26 cellular contexts compared by ENCODE assay signal in genomic region chr5:36528588-36528987, GRCh38.
"Had no signal": no experiment of that assay in that cellular context is flagged by ENCODE, and none has a peak within 500 bp of the region (broad histone marks: within the 10 kb centered on the region; RNA-seq: fewer than 3 reads in every experiment).

No MANE protein-coding gene starts in this region.

- H3K27ac ChIP-seq: adrenal gland, ascending aorta, brain microvascular endothelial cell, esophagus squamous epithelium, heart right ventricle, lower lobe of right lung, thoracic aorta, upper lobe of right lung, WERI-Rb-1 had no signal

- H3K36me3 ChIP-seq: adrenal gland, ascending aorta, brain microvascular endothelial cell, esophagus squamous epithelium, heart right ventricle, lower lobe of right lung, thoracic aorta, upper lobe of right lung, WERI-Rb-1 had no signal

- H3K4me3 ChIP-seq: adrenal gland, ascending aorta, esophagus squamous epithelium, heart right ventricle, lower lobe of right lung, thoracic aorta, upper lobe of right lung had no signal

- ATAC-seq: activated T-cell treated with anti-CD3 and anti-CD28 coated beads, Interleukin-2, amount 50 U/mL, for 4 hours; T-cell had no signal

- H3K4me3 Mint-ChIP-seq: activated naive CD8-positive, alpha-beta T cell; activated T-cell treated with anti-CD3 and anti-CD28 coated beads, Interleukin-2, amount 50 U/mL, for 4 hours; central memory CD8-positive, alpha-beta T cell; naive B cell; neural crest cell; T-cell; T-helper 2 cell treated with Interferon-gamma antibody and Interleukin-4, amounts not matched to agents 5 μg/mL and 100 μg/mL, for 36 hours had no signal

- H3K27me3 Mint-ChIP-seq: activated naive CD8-positive, alpha-beta T cell had no signal

- H3K4me1 Mint-ChIP-seq: central memory CD8-positive, alpha-beta T cell; neural crest cell; T-cell had no signal

- H3K27ac Mint-ChIP-seq: activated naive CD8-positive, alpha-beta T cell; activated T-helper 2 cell treated with anti-CD3 and anti-CD28 coated beads, Interferon-gamma antibody, Interleukin-2, Interleukin-4, amounts not matched to agents 10 μg/mL and 5 μg/mL and 100 μg/mL, durations not matched to agents 14 hours and 24 hours and 36 hours; naive B cell; T-cell; T-helper 2 cell treated with Interferon-gamma antibody and Interleukin-4, amounts not matched to agents 5 μg/mL and 100 μg/mL, for 36 hours had no signal

- H3K4me1 ChIP-seq: adrenal gland, ascending aorta, lower lobe of right lung, upper lobe of right lung had no signal

- H3K27me3 ChIP-seq: ascending aorta, brain microvascular endothelial cell, heart right ventricle, upper lobe of right lung had no signal

- H3K9me3 Mint-ChIP-seq: activated T-cell treated with anti-CD3 and anti-CD28 coated beads, Interleukin-2, amount 50 U/mL, for 4 hours; activated T-helper 2 cell treated with anti-CD3 and anti-CD28 coated beads, Interferon-gamma antibody, Interleukin-2, Interleukin-4, amounts not matched to agents 10 μg/mL and 5 μg/mL and 100 μg/mL, durations not matched to agents 14 hours and 24 hours and 36 hours; central memory CD8-positive, alpha-beta T cell; T-cell; T-helper 2 cell treated with Interferon-gamma antibody and Interleukin-4, amounts not matched to agents 5 μg/mL and 100 μg/mL, for 36 hours had no signal

- H3K36me3 Mint-ChIP-seq: activated naive CD8-positive, alpha-beta T cell; naive B cell; T-cell had no signal

- DNase-seq: activated CD4-positive, CD25-positive, alpha-beta regulatory T cell treated with anti-CD3 and anti-CD28 coated beads, Interleukin-2, amount 50 U/mL, for 72 hours; activated CD8-positive, alpha-beta memory T cell treated with anti-CD3 and anti-CD28 coated beads, Interleukin-2, amount 50 U/mL, for 48 hours; activated naive CD4-positive, alpha-beta T cell; activated T-cell treated with anti-CD3 and anti-CD28 coated beads, Interleukin-2, amount 50 U/mL, for 4 hours; adrenal gland; brain microvascular endothelial cell; effector memory CD4-positive, alpha-beta T cell; esophagus squamous epithelium; heart right ventricle; kidney; lower lobe of right lung; naive B cell; occipital lobe; posterior cingulate gyrus; stimulated activated CD4-positive, alpha-beta T cell treated with anti-CD3 and anti-CD28 coated beads, Interleukin-4, amount 100 ng/mL, for 24 hours; stimulated activated naive CD4-positive, alpha-beta T cell treated with Interleukin-2 at 50 U/mL for 16 hours; T-cell; upper lobe of right lung; WERI-Rb-1 had no signal

- H3K9me3 ChIP-seq: adrenal gland, ascending aorta, esophagus squamous epithelium, heart right ventricle, lower lobe of right lung, thoracic aorta, upper lobe of right lung had no signal
